In the genomic region with DNA sequence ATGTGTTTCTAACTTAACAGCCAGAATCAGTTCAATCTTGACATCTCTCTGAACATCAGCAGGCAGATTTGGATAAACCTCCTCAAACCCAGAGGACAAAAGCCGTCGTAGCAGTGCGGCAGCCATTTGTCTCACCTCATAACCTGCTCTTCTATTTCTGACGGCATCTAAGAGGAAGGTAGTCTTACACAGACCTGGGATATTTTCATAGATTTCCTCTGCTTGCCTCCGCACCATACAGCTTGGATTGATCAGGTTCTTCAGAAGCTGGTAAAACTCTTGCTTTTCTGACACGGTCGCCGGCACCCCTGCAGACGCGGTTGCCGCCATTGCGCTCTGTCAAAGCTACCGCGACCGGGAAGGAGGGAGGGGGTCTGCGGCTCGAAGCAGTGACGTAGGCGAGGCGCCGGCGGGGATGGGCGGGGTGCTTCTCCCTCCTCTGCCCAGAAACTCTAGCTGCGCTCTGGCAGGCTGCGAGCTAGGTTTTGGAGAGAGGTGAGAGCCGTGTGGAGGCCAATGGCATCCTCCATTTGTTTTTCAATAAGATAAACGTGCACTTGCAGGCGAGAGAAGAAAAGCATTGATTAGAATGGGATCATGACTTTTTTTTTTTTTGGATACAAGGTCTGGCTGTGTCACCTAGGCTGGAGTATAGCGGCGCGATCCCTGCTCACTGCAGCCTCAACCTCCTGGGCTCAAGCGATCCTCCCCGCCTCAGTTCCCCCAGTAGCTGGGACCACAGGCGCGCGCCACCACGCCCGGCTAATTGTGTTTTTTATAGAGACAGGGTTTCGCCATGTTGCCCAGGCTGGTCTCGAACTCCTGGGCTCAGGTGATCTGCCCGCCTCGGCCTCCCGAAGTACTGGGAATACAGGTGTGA, we compare ENCODE assay signal across 1 cellular context.
A peak's percentile ranks its signal among the peaks of the same experiment; 100 is the strongest.
TF ChIP-seq lines count a peak whose summit lies in the region.

TSS of gene RANBP6 (minus strand) at position 347 of the 880 bp plus-strand sequence. CDS start at position 330, 17 bp downstream.

TF ChIP-seq in H1, 55 proteins besides CTCF, POLR2A, EP300 and RAD21:
- no peak for TF ChIP-seq JUN (IDR thresholded peaks at IDR 0.05; ENCODE audit: low read depth, low read length)
- TF ChIP-seq TAF1 (IDR thresholded peaks at IDR 0.05; ENCODE audit: low read depth, low read length), result peak; percentile 97
- peak; percentile 66 for TF ChIP-seq MAX (IDR thresholded peaks at IDR 0.05)
- TF ChIP-seq KDM4A (IDR thresholded peaks at IDR 0.05; ENCODE audit: low read depth, low read length, severe bottlenecking), result peak; percentile 99
- TF ChIP-seq ASH2L (IDR thresholded peaks at IDR 0.05; ENCODE audit: low read length), result peak; percentile 92
- peak; percentile 78 to 90; a peak in 2 of 4 replicates for TF ChIP-seq SIN3A (conservative IDR thresholded peaks at IDR 0.05 in 1 of 2, IDR thresholded peaks at IDR 0.05 in 1 of 2; ENCODE audit: low read depth in 1 of 2, low read length in 2 of 2)
- TF ChIP-seq SUZ12 (IDR thresholded peaks at IDR 0.05; ENCODE audit: low read length), result no peak
- TF ChIP-seq BRCA1 (IDR thresholded peaks at IDR 0.05; ENCODE audit: low read depth, low read length), result peak; percentile 32; the same call in 1 of the 2 replicates
- peak; percentile 93 for TF ChIP-seq POLR2AphosphoS5 (IDR thresholded peaks at IDR 0.05; ENCODE audit: low read depth, low read length)
- no peak for TF ChIP-seq ZNF274 (IDR thresholded peaks at IDR 0.05; ENCODE audit: borderline replicate concordance, extremely low read depth, low read length)
- peak; percentile 86; the same call in 1 of the 2 replicates for TF ChIP-seq RBBP5 (IDR thresholded peaks at IDR 0.05; ENCODE audit: borderline replicate concordance, low read depth, low read length)
- peak; percentile 11; the same call in 1 of the 2 replicates for TF ChIP-seq RFX5 (IDR thresholded peaks at IDR 0.05; ENCODE audit: borderline replicate concordance, low read depth, low read length)
- peak; percentile 39; the same call in 1 of the 2 replicates for TF ChIP-seq JUND (IDR thresholded peaks at IDR 0.05; ENCODE audit: low read length)
- peak; percentile 98 for TF ChIP-seq YY1 (IDR thresholded peaks at IDR 0.05; ENCODE audit: low read depth, low read length)
- TF ChIP-seq CREB1 (IDR thresholded peaks at IDR 0.05), result peak; percentile 99
- TF ChIP-seq, protein P1, sequence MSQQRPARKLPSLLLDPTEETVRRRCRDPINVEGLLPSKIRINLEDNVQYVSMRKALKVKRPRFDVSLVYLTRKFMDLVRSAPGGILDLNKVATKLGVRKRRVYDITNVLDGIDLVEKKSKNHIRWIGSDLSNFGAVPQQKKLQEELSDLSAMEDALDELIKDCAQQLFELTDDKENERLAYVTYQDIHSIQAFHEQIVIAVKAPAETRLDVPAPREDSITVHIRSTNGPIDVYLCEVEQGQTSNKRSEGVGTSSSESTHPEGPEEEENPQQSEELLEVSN (IDR thresholded peaks at IDR 0.05), result no peak
- no peak for TF ChIP-seq CBX5 (IDR thresholded peaks at IDR 0.05; ENCODE audit: low read depth, low read length)
- TF ChIP-seq TBP (IDR thresholded peaks at IDR 0.05; ENCODE audit: low read depth, low read length), result peak; percentile 87
- no peak for TF ChIP-seq TCF12 (IDR thresholded peaks at IDR 0.05; ENCODE audit: low read depth, low read length)
- peak; percentile 91 for TF ChIP-seq SRF (IDR thresholded peaks at IDR 0.05; ENCODE audit: low read depth, low read length)
- TF ChIP-seq PHF8 (conservative IDR thresholded peaks at IDR 0.05; ENCODE audit: low read depth, low read length), result peak; percentile 95
- peak; percentile 74 for TF ChIP-seq SP1 (IDR thresholded peaks at IDR 0.05; ENCODE audit: low read depth, low read length)
- TF ChIP-seq GTF2F1 (IDR thresholded peaks at IDR 0.05; ENCODE audit: borderline replicate concordance, low read depth, low read length), result peak; percentile 84
- peak; percentile 91 for TF ChIP-seq TAF7 (optimal IDR thresholded peaks at IDR 0.05; ENCODE audit: borderline replicate concordance, low read depth, low read length)
- TF ChIP-seq KDM5A (IDR thresholded peaks at IDR 0.05; ENCODE audit: low read length), result peak; percentile 99
- TF ChIP-seq, protein P2, sequence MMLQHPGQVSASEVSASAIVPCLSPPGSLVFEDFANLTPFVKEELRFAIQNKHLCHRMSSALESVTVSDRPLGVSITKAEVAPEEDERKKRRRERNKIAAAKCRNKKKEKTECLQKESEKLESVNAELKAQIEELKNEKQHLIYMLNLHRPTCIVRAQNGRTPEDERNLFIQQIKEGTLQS (IDR thresholded peaks at IDR 0.05; ENCODE audit: insufficient read depth, low read depth, low read length), result peak; percentile 96
